Comparison of ENCODE assay signal across 18 cellular contexts in the genomic region with DNA sequence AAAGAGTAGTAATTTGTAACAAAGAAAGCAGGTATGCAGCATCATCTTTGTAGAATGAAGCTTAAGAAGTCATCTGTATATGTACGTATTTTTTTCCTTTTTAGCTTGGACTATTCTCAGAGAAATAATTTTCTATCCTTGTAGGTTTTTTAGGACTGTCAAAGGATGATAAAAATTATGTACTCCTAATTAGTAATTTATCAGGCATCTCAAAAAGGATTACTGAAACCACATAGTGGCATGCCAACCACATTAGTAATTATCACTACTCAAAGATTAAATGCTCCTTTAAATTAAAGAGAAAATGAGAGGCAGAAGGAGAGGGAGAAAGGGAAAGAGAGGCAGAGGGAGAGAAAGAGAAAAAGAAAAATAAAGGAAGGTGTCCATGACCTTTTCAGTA. TPM values are rescaled to one million over a fixed set of nuclear protein-coding genes. Genes with fewer than 3 reads are reported as not detected.
DNase-seq lines count a peak whose midpoint lies in the region; ATAC-seq, FAIRE-seq and TF ChIP-seq lines count a peak whose summit lies in the region.
"Had no signal": no experiment of that assay in that cellular context is flagged by ENCODE, and none has a peak within 500 bp of the region (broad histone marks: within the 10 kb centered on the region; RNA-seq: fewer than 3 reads in every experiment).

No MANE protein-coding gene starts in this region.

- in situ Hi-C loops in GM23248 (cut with MboI) = no loop called here

- peak overlapping the region; percentile 45 for H3K4me2 ChIP-seq in GM23248 (ENCODE audit: unreplicated experiment)
- H3K4me2 ChIP-seq: BLaER1, SK-N-SH had no signal

- no peaks in the 10 kb centered on the region for H3K9me3 Mint-ChIP-seq in progenitor cell of endocrine pancreas (ENCODE audit: low read depth)
- H3K9me3 Mint-ChIP-seq in activated naive CD4-positive, alpha-beta T cell treated with anti-CD3 and anti-CD28 coated beads, Interleukin-2, amount 50 U/mL, for 72 hours = no peaks in the 10 kb centered on the region
- H3K9me3 Mint-ChIP-seq: IgD-negative memory B cell had no signal

- H3K27ac ChIP-seq in GM23248 = no peak overlapping the region
- H3K27ac ChIP-seq: BLaER1 had no signal

- DNase-seq in GM23248 = peak; percentile 33
- peak; percentile 42 for DNase-seq in M059J (ENCODE audit: low read depth)
- DNase-seq in bronchial epithelial cell (ENCODE audit: low read depth) = peak; percentile 64
- DNase-seq in progenitor cell of endocrine pancreas (ENCODE audit: low spot score, unreplicated experiment) = no peak
- no peak for DNase-seq in T1000 (lab: John Stamatoyannopoulos, UW)
- DNase-seq in urothelium cell line (ENCODE audit: low spot score) = no peak
- no peak for DNase-seq in activated naive CD4-positive, alpha-beta T cell treated with anti-CD3 and anti-CD28 coated beads, Interleukin-2, amount 50 U/mL, for 72 hours (ENCODE audit: low spot score in 2 of 2)
- DNase-seq: CD8-positive, alpha-beta memory T cell; DND-41; NCI-H1436; NCI-H2081; NCI-H2227 treated with DMSO at 0.1 percent for 48 hours; NCI-H526 treated with DMSO at 0.1 percent for 48 hours; PC-3; SK-N-SH had no signal

- H4K20me1 ChIP-seq in GM23248 (ENCODE audit: insufficient read depth) = no peaks in the 10 kb centered on the region
- H4K20me1 ChIP-seq: BLaER1 had no signal

- no peak for ATAC-seq in activated naive CD4-positive, alpha-beta T cell treated with anti-CD3 and anti-CD28 coated beads, Interleukin-2, amount 50 U/mL, for 72 hours
- ATAC-seq: PC-3, Right ventricle myocardium inferior had no signal

- H3K9ac ChIP-seq in GM23248 = no peak overlapping the region
- H3K9ac ChIP-seq: BLaER1, SK-N-SH had no signal

- no peak overlapping the region for H3K4me3 Mint-ChIP-seq in progenitor cell of endocrine pancreas (ENCODE audit: low read depth)
- H3K4me3 Mint-ChIP-seq: CD8-positive, alpha-beta memory T cell; IgD-negative memory B cell had no signal

- H3K36me3 Mint-ChIP-seq in progenitor cell of endocrine pancreas (ENCODE audit: insufficient read depth) = peaks cover 8% of the 10 kb centered on the region
- H3K36me3 Mint-ChIP-seq in activated naive CD4-positive, alpha-beta T cell treated with anti-CD3 and anti-CD28 coated beads, Interleukin-2, amount 50 U/mL, for 72 hours = no peaks in the 10 kb centered on the region

- no peaks in the 10 kb centered on the region for H3K9me2 ChIP-seq in GM23248 (ENCODE audit: insufficient read depth)
- H3K9me2 ChIP-seq: SK-N-SH had no signal

- 0 out of 2 replicates have a peak, but pooled peaks cover 5% of the 10 kb centered on the region for H3F3A ChIP-seq in GM23248 (ENCODE audit: insufficient read depth)

- H3K79me2 ChIP-seq in GM23248 (ENCODE audit: insufficient read depth) = peaks cover 34% of the 10 kb centered on the region

- peaks cover 5% of the 10 kb centered on the region; the same call in 1 of the 2 replicates for H3K36me3 ChIP-seq in GM23248 (ENCODE audit: low read depth)
- no peaks in the 10 kb centered on the region for H3K36me3 ChIP-seq in bronchial epithelial cell (ENCODE audit: control insufficient read depth, insufficient read depth, low read length)
- H3K36me3 ChIP-seq: BLaER1 had no signal

- no peaks in the 10 kb centered on the region for H3K27me3 ChIP-seq in GM23248 (replicated peaks; ENCODE audit: insufficient read depth)
- no peaks in the 10 kb centered on the region for H3K27me3 ChIP-seq in bronchial epithelial cell (ENCODE audit: control insufficient read depth, insufficient read depth, low read length)
- H3K27me3 ChIP-seq: BLaER1 had no signal

- 29 to 43% methylated on average over 1 of the region's 1 CpG for WGBS in GM23248 (ENCODE audit: low coverage in 1 of 2, low lambda C conversion rate in 2 of 2, missing lambda C conversion rate in 2 of 2), 2 experiments

- peaks cover 17% of the 10 kb centered on the region for H3K4me1 ChIP-seq in GM23248 (ENCODE audit: insufficient read depth)
- H3K4me1 ChIP-seq: BLaER1 had no signal

- FAIRE-seq in bronchial epithelial cell (lab: Jason Lieb, UNC) (no peak), urothelium cell line (lab: Jason Lieb, UNC) (no peak)

- H3K4me1 Mint-ChIP-seq in progenitor cell of endocrine pancreas (ENCODE audit: low read depth) = peaks cover 3% of the 10 kb centered on the region
- H3K4me1 Mint-ChIP-seq: CD8-positive, alpha-beta memory T cell had no signal

- H3K4me3 ChIP-seq in GM23248 = 0 out of 2 replicates have a peak overlapping the region, but pooled peaks have one; percentile 11
- H3K4me3 ChIP-seq in bronchial epithelial cell (ENCODE audit: low read depth, low read length) = no peak overlapping the region
- H3K4me3 ChIP-seq: BLaER1 had no signal

- no peaks in the 10 kb centered on the region for H3K9me3 ChIP-seq in GM23248 (ENCODE audit: low read depth)
- H3K9me3 ChIP-seq: BLaER1, SK-N-SH had no signal

- no peak overlapping the region for H2AFZ ChIP-seq in GM23248

- TF ChIP-seq CTCF in bronchial epithelial cell (IDR thresholded peaks at IDR 0.05; ENCODE audit: insufficient read depth, low read length, severe bottlenecking) (no peak), progenitor cell of endocrine pancreas (IDR thresholded peaks at IDR 0.05; ENCODE audit: unreplicated experiment) (no peak)

- H3K27ac Mint-ChIP-seq in progenitor cell of endocrine pancreas = peak overlapping the region; percentile 25
- no peak overlapping the region for H3K27ac Mint-ChIP-seq in activated naive CD4-positive, alpha-beta T cell treated with anti-CD3 and anti-CD28 coated beads, Interleukin-2, amount 50 U/mL, for 72 hours
- H3K27ac Mint-ChIP-seq: CD8-positive, alpha-beta memory T cell; IgD-negative memory B cell had no signal

- H3K27me3 Mint-ChIP-seq in progenitor cell of endocrine pancreas = no peaks in the 10 kb centered on the region
- H3K27me3 Mint-ChIP-seq: IgD-negative memory B cell had no signal

RNA-seq across cellular contexts. Expression of a gene that starts 17.3 kb away (rescaled TPM):
- 47.7 and 49.4 TPM in 2 replicates for total RNA-seq in GM23248 (2014; rRNA removed; shearing (Covaris generic))
- 37.7 and 38.3 TPM in 2 replicates for polyA plus RNA-seq in GM23248 (2016; fragmentation: Nextera tagmentation; extraction: Ambion mirVana)
- 18.8 and 19.0 TPM in 2 replicates for total RNA-seq in M059J (2014; rRNA removed; shearing (Covaris generic))
- total RNA-seq in bronchial epithelial cell (9.0 and 11.3 TPM in 2 replicates), progenitor cell of endocrine pancreas (29.7 and 30.0 TPM in 2 replicates)
- total RNA-seq in activated naive CD4-positive, alpha-beta T cell treated with anti-CD3 and anti-CD28 coated beads, Interleukin-2, amount 50 U/mL, for 72 hours = 1 to 10 TPM; 1.8 to 2.3 TPM

RNA-seq across cellular contexts. Expression of a gene that starts 49.0 kb away (rescaled TPM):
- under 0.01 TPM in 1 of 2 replicates, not detected in the other for total RNA-seq in GM23248 (2014; rRNA removed; shearing (Covaris generic))
- 0.25 TPM in 1 of 2 replicates, not detected in the other for polyA plus RNA-seq in GM23248 (2016; fragmentation: Nextera tagmentation; extraction: Ambion mirVana)
- total RNA-seq in M059J (2014; rRNA removed; shearing (Covaris generic)) = 0.64 and 0.96 TPM in 2 replicates
- total RNA-seq in bronchial epithelial cell (0.77 TPM in 1 of 2 replicates, not detected in the other), progenitor cell of endocrine pancreas (6.0 and 6.1 TPM in 2 replicates)
- 1 to 10 TPM; 1.1 to 2.9 TPM for total RNA-seq in activated naive CD4-positive, alpha-beta T cell treated with anti-CD3 and anti-CD28 coated beads, Interleukin-2, amount 50 U/mL, for 72 hours

Comparison
In these comparisons a context has a peak if more than half of its experiments do, and no peak if none do; other contexts are left out.
1. DNase-seq: peak in GM23248 (single experiment), M059J (single experiment) and bronchial epithelial cell (single experiment); none in progenitor cell of endocrine pancreas (single experiment), T1000 (single experiment), urothelium cell line (single experiment) and activated naive CD4-positive, alpha-beta T cell treated with anti-CD3 and anti-CD28 coated beads, Interleukin-2, amount 50 U/mL, for 72 hours (0 of 2).